8 cellular contexts compared by ENCODE assay signal in genomic region chr6:153001767-153002612, GRCh38. TPM values are rescaled to one million over a fixed set of nuclear protein-coding genes. Genes with fewer than 3 reads are reported as not detected.
DNase-seq lines count a peak whose midpoint lies in the region; ATAC-seq and TF ChIP-seq lines count a peak whose summit lies in the region.

No MANE protein-coding gene starts in this region.

- peak; percentile 29 for DNase-seq in D341Med (ENCODE audit: low spot score)
- peak; percentile 32 for DNase-seq in activated CD4-positive, alpha-beta T cell treated with anti-CD3 and anti-CD28 coated beads for 48 hours
- DNase-seq in fibroblast of the aortic adventitia (ENCODE audit: low read depth): no peak
- DNase-seq in osteoblast (ENCODE audit: insufficient read length, low spot score, missing footprints): no peak
- DNase-seq in effector CD8-positive, alpha-beta T cell (lab: John Stamatoyannopoulos, UW): no peak
- no peak for DNase-seq in NCI-H187 (lab: John Stamatoyannopoulos, UW)

- ATAC-seq in GM19397 (IDR thresholded peaks at IDR 0.05; ENCODE audit: unreplicated experiment) (peak; percentile 27), HG03460 (IDR thresholded peaks at IDR 0.05; ENCODE audit: unreplicated experiment) (peak; percentile 26)

- peaks cover 12% of the 10 kb centered on the region for H4K20me1 ChIP-seq in osteoblast (ENCODE audit: insufficient read depth, low read length)

- no peaks in the 10 kb centered on the region for H3K9me3 ChIP-seq in osteoblast (ENCODE audit: low read depth, low read length)

- peaks cover 59% of the 10 kb centered on the region for H3K79me2 ChIP-seq in osteoblast (ENCODE audit: insufficient read depth, low read length)

- H3K4me3 ChIP-seq in fibroblast of the aortic adventitia (ENCODE audit: low read depth, low read length): peak overlapping the region; percentile 84
- H3K4me3 ChIP-seq in osteoblast (ENCODE audit: insufficient read depth, low read length): peak overlapping the region; percentile 90

- H3K27me3 ChIP-seq in osteoblast (ENCODE audit: insufficient read depth, low read length): no peaks in the 10 kb centered on the region

- peak overlapping the region; percentile 99 for H3K4me2 ChIP-seq in osteoblast (ENCODE audit: insufficient read depth, low read length)

- TF ChIP-seq CTCF in fibroblast of the aortic adventitia (IDR thresholded peaks at IDR 0.05; ENCODE audit: insufficient read depth, low read length): no peak
- TF ChIP-seq CTCF in osteoblast (IDR thresholded peaks at IDR 0.05; ENCODE audit: extremely low read depth, low read depth, low read length): no peak

- H2AFZ ChIP-seq in osteoblast (ENCODE audit: low read length): peak overlapping the region; percentile 58

- peaks cover 7% of the 10 kb centered on the region for H3K36me3 ChIP-seq in osteoblast (ENCODE audit: insufficient read depth, low read length)

- H3K4me1 ChIP-seq in osteoblast (ENCODE audit: insufficient read depth, low read length): peaks cover 9% of the 10 kb centered on the region

- H3K27ac ChIP-seq in osteoblast (ENCODE audit: low read depth, low read length): peak overlapping the region; percentile 90

RNA-seq across cellular contexts. Expression of gene MTRF1L, which starts 0.5 kb away (rescaled TPM):
- total RNA-seq in fibroblast of the aortic adventitia (ENCODE audit: low replicate concordance): 26.8 and 28.2 TPM in 2 replicates
- 17.4 and 18.8 TPM in 2 replicates for total RNA-seq in osteoblast

RNA-seq across cellular contexts. Expression of gene FBXO5, which starts 19.1 kb away (rescaled TPM):
- total RNA-seq in fibroblast of the aortic adventitia (ENCODE audit: low replicate concordance): 2.4 and 52.9 TPM in 2 replicates
- 6.5 and 8.5 TPM in 2 replicates for total RNA-seq in osteoblast

Comparison
In these comparisons a context has a peak if more than half of its experiments do, and no peak if none do; other contexts are left out.
1. DNase-seq: peak in D341Med (single experiment) and activated CD4-positive, alpha-beta T cell treated with anti-CD3 and anti-CD28 coated beads for 48 hours (single experiment); none in fibroblast of the aortic adventitia (single experiment), osteoblast (single experiment), effector CD8-positive, alpha-beta T cell (single experiment) and NCI-H187 (0 of 2).